1 cellular context compared by ENCODE assay signal in genomic region chr20:63942250-63943006, GRCh38.
TF ChIP-seq lines count a peak whose summit lies in the region.

No MANE protein-coding gene starts in this region.

TF ChIP-seq in IMR-90, 13 proteins besides CTCF, POLR2A, EP300 and RAD21:
- TF ChIP-seq USF2 (IDR thresholded peaks at IDR 0.05; ENCODE audit: low read depth, low read length) (no peak), MXI1 (IDR thresholded peaks at IDR 0.05; ENCODE audit: borderline replicate concordance, low read depth, low read length) (no peak), SMC3 (IDR thresholded peaks at IDR 0.05; ENCODE audit: low read depth, low read length) (no peak), FOS (IDR thresholded peaks at IDR 0.05; ENCODE audit: low read depth, low read length) (no peak), RCOR1 (IDR thresholded peaks at IDR 0.05; ENCODE audit: insufficient replicate concordance, low read length) (no peak), ELK1 (IDR thresholded peaks at IDR 0.05; ENCODE audit: borderline replicate concordance, low read depth, low read length) (no peak), BHLHE40 (IDR thresholded peaks at IDR 0.05; ENCODE audit: low read depth, low read length) (no peak), CHD1 (IDR thresholded peaks at IDR 0.05; ENCODE audit: low read depth, low read length) (no peak), MAZ (IDR thresholded peaks at IDR 0.05; ENCODE audit: borderline replicate concordance, low read depth, low read length) (no peak), CEBPB (IDR thresholded peaks at IDR 0.05; ENCODE audit: low read depth, low read length) (no peak), NFE2L2 (IDR thresholded peaks at IDR 0.05; ENCODE audit: low read depth, low read length) (no peak), MAFK (IDR thresholded peaks at IDR 0.05; ENCODE audit: low read depth, low read length) (no peak)
TF ChIP-seq in IMR-90: peak in this region for 0.
